ENCODE assay signal across 22 cellular contexts in genomic region chr13:33402975-33403374, GRCh38.
"Had no signal": no experiment of that assay in that cellular context is flagged by ENCODE, and none has a peak within 500 bp of the region (broad histone marks: within the 10 kb centered on the region; RNA-seq: fewer than 3 reads in every experiment).

No MANE protein-coding gene starts in this region.

- H3K9me3 ChIP-seq: gastrocnemius medialis, left lung, lower lobe of right lung, neutrophil, pancreas, suprapubic skin had no signal

- ATAC-seq: gastrocnemius medialis; left lung; lower lobe of right lung; natural killer cell; pancreas; right lobe of liver; stimulated activated naive CD8-positive, alpha-beta T cell treated with anti-CD3 and anti-CD28 coated beads, Interleukin-15, amount 100 ng/mL, for 72 hours had no signal

- H3K27me3 Mint-ChIP-seq: progenitor cell of endocrine pancreas; stimulated activated naive CD8-positive, alpha-beta T cell treated with anti-CD3 and anti-CD28 coated beads, Interleukin-15, amount 100 ng/mL, for 72 hours had no signal

- H3K4me1 ChIP-seq: gastrocnemius medialis, left lung, right lobe of liver, suprapubic skin had no signal

- H3K36me3 ChIP-seq: gastrocnemius medialis, left lung, lower lobe of right lung, neutrophil, pancreas, right lobe of liver, suprapubic skin had no signal

- H3K27ac ChIP-seq: dorsolateral prefrontal cortex, gastrocnemius medialis, left lung, lower lobe of right lung, neutrophil, pancreas, right lobe of liver, suprapubic skin had no signal

- H3K4me3 Mint-ChIP-seq: natural killer cell; stimulated activated naive CD8-positive, alpha-beta T cell treated with anti-CD3 and anti-CD28 coated beads, Interleukin-15, amount 100 ng/mL, for 72 hours had no signal

- H3K36me3 Mint-ChIP-seq: natural killer cell had no signal

- H3K4me1 Mint-ChIP-seq: natural killer cell; stimulated activated naive CD8-positive, alpha-beta T cell treated with anti-CD3 and anti-CD28 coated beads, Interleukin-15, amount 100 ng/mL, for 72 hours had no signal

- H3K9me3 Mint-ChIP-seq: natural killer cell; stimulated activated naive CD8-positive, alpha-beta T cell treated with anti-CD3 and anti-CD28 coated beads, Interleukin-15, amount 100 ng/mL, for 72 hours had no signal

- H3K27me3 ChIP-seq: dorsolateral prefrontal cortex, gastrocnemius medialis, left lung, neutrophil, pancreas, right lobe of liver, suprapubic skin had no signal

- H3K4me3 ChIP-seq: dorsolateral prefrontal cortex, gastrocnemius medialis, left lung, lower lobe of right lung, pancreas, right lobe of liver, smooth muscle cell, suprapubic skin had no signal

- DNase-seq: dorsolateral prefrontal cortex; effector CD4-positive, alpha-beta T cell; foreskin fibroblast; gastrocnemius medialis; head of caudate nucleus; kidney; left lung; lower lobe of right lung; natural killer cell; pancreas; right lobe of liver; stimulated activated CD4-positive, alpha-beta T cell treated with anti-CD3 and anti-CD28 coated beads, Interleukin-12 subunit alpha, Interleukin-12 subunit beta, amount 100 ng/mL, for 4 hours; stimulated activated CD4-positive, alpha-beta T cell treated with anti-CD3 and anti-CD28 coated beads, Interleukin-1b, Interleukin-23, amount 100 ng/mL, for 48 hours; stimulated activated CD4-positive, alpha-beta T cell treated with anti-CD3 and anti-CD28 coated beads, Interleukin-4, amount 100 ng/mL, for 1 hour; stimulated activated CD8-positive, alpha-beta memory T cell treated with anti-CD3 and anti-CD28 coated beads, Interleukin-4, amount 100 ng/mL, for 48 hours; stimulated activated naive CD4-positive, alpha-beta T cell; stimulated activated naive CD8-positive, alpha-beta T cell treated with anti-CD3 and anti-CD28 coated beads, Interleukin-15, amount 100 ng/mL, for 72 hours; trophoblast cell had no signal

- H3K27ac Mint-ChIP-seq: natural killer cell; progenitor cell of endocrine pancreas; stimulated activated naive CD8-positive, alpha-beta T cell treated with anti-CD3 and anti-CD28 coated beads, Interleukin-15, amount 100 ng/mL, for 72 hours had no signal
